Comparison of ENCODE assay signal across 9 cellular contexts in the genomic region with DNA sequence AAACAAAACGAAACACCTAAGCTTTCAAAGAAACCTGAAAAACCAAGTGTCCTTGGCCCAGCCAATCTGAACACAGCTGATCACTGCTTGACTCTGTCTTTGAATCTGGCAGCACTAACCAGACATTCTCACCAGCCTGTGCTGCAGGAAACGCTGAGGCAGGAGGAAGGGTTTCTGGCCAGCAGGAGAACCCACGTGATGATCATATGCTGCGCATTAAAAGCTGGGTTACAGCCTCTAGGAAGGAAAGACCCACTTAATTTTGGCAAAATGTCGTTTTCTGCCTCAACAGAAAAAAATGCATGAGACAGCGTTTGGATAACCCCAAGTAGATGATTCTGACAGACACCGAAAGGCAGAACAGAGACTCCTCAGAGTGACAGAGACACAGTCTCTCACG. TPM values are rescaled to one million over a fixed set of nuclear protein-coding genes. Genes with fewer than 3 reads are reported as not detected.
DNase-seq lines count a peak whose midpoint lies in the region; ATAC-seq and TF ChIP-seq lines count a peak whose summit lies in the region.
"Had no signal": no experiment of that assay in that cellular context is flagged by ENCODE, and none has a peak within 500 bp of the region (broad histone marks: within the 10 kb centered on the region; RNA-seq: fewer than 3 reads in every experiment).

No MANE protein-coding gene starts in this region.

- H3K36me3 ChIP-seq in left ventricle myocardium inferior (peaks cover 40% of the 10 kb centered on the region), skeletal muscle tissue (ENCODE audit: control insufficient read depth in 3 of 3, insufficient read depth in 3 of 3, low read length in 3 of 3) (peaks cover 10 to 36% (median 18%) of the 10 kb centered on the region in 3 donors)

- H3K4me1 ChIP-seq in left ventricle myocardium inferior = peaks cover 71% of the 10 kb centered on the region
- H3K4me1 ChIP-seq in skeletal muscle tissue (ENCODE audit: control insufficient read depth in 3 of 3, insufficient read depth in 3 of 3, low read length in 3 of 3) = peaks cover 13 to 30% (median 15%) of the 10 kb centered on the region in 3 donors

- no peak overlapping the region for H3K4me3 Mint-ChIP-seq in CD4-positive, alpha-beta T cell
- no peak overlapping the region for H3K4me3 Mint-ChIP-seq in activated T-helper 2 cell treated with anti-CD3 and anti-CD28 coated beads, Interferon-gamma antibody, Interleukin-2, Interleukin-4, amounts not matched to agents 10 μg/mL and 5 μg/mL and 100 μg/mL, durations not matched to agents 14 hours and 24 hours and 36 hours (ENCODE audit: low read depth)
- H3K4me3 Mint-ChIP-seq in nephron progenitor cell = no peak overlapping the region

- peaks cover 97% of the 10 kb centered on the region for H3K36me3 Mint-ChIP-seq in CD4-positive, alpha-beta T cell (ENCODE audit: low read depth)
- H3K36me3 Mint-ChIP-seq in activated T-helper 2 cell treated with anti-CD3 and anti-CD28 coated beads, Interferon-gamma antibody, Interleukin-2, Interleukin-4, amounts not matched to agents 10 μg/mL and 5 μg/mL and 100 μg/mL, durations not matched to agents 14 hours and 24 hours and 36 hours (ENCODE audit: low read depth) = peaks cover 75% of the 10 kb centered on the region
- H3K36me3 Mint-ChIP-seq in nephron progenitor cell (ENCODE audit: low read depth) = peaks cover 70% of the 10 kb centered on the region

- ATAC-seq in CD4-positive, alpha-beta T cell (ENCODE audit: poor library complexity) = peak; percentile 61
- peak; percentile 75 for ATAC-seq in HG02973 (IDR thresholded peaks at IDR 0.05; ENCODE audit: unreplicated experiment)
- ATAC-seq: HCT116 had no signal

- H3K9me3 Mint-ChIP-seq in CD4-positive, alpha-beta T cell = no peaks in the 10 kb centered on the region
- no peaks in the 10 kb centered on the region for H3K9me3 Mint-ChIP-seq in activated T-helper 2 cell treated with anti-CD3 and anti-CD28 coated beads, Interferon-gamma antibody, Interleukin-2, Interleukin-4, amounts not matched to agents 10 μg/mL and 5 μg/mL and 100 μg/mL, durations not matched to agents 14 hours and 24 hours and 36 hours
- no peaks in the 10 kb centered on the region for H3K9me3 Mint-ChIP-seq in nephron progenitor cell

- peaks cover 46% of the 10 kb centered on the region for H3K4me1 Mint-ChIP-seq in CD4-positive, alpha-beta T cell (ENCODE audit: low read depth)
- H3K4me1 Mint-ChIP-seq in activated T-helper 2 cell treated with anti-CD3 and anti-CD28 coated beads, Interferon-gamma antibody, Interleukin-2, Interleukin-4, amounts not matched to agents 10 μg/mL and 5 μg/mL and 100 μg/mL, durations not matched to agents 14 hours and 24 hours and 36 hours (ENCODE audit: low read depth) = peaks cover 51% of the 10 kb centered on the region
- peaks cover 18% of the 10 kb centered on the region for H3K4me1 Mint-ChIP-seq in nephron progenitor cell

- H3K27me3 Mint-ChIP-seq in CD4-positive, alpha-beta T cell = no peaks in the 10 kb centered on the region
- H3K27me3 Mint-ChIP-seq in activated T-helper 2 cell treated with anti-CD3 and anti-CD28 coated beads, Interferon-gamma antibody, Interleukin-2, Interleukin-4, amounts not matched to agents 10 μg/mL and 5 μg/mL and 100 μg/mL, durations not matched to agents 14 hours and 24 hours and 36 hours (ENCODE audit: low read depth) = no peaks in the 10 kb centered on the region
- no peaks in the 10 kb centered on the region for H3K27me3 Mint-ChIP-seq in nephron progenitor cell (ENCODE audit: low read depth, poor library complexity)

- CTCF ChIA-PET in CD4-positive, alpha-beta T cell (lab: Charles Lee) = interaction anchor here (1.8 kb wide), 1 partner anchor 9 kb away, joined by 6 read pairs; no protein-coding TSS in a partner anchor

- no peaks in the 10 kb centered on the region for H3K27me3 ChIP-seq in CD4-positive, alpha-beta T cell (ENCODE audit: control insufficient read depth, insufficient read depth, low read length)
- no peaks in the 10 kb centered on the region for H3K27me3 ChIP-seq in left ventricle myocardium inferior (ENCODE audit: low read depth)
- no peaks in the 10 kb centered on the region for H3K27me3 ChIP-seq in skeletal muscle tissue (ENCODE audit: control insufficient read depth in 3 of 3, insufficient read depth in 3 of 3, low read length in 3 of 3)

- TF ChIP-seq CTCF in CD4-positive, alpha-beta T cell (IDR thresholded peaks at IDR 0.05) = no peak
- no peak for TF ChIP-seq CTCF in left ventricle myocardium inferior (IDR thresholded peaks at IDR 0.05; ENCODE audit: borderline replicate concordance)
- TF ChIP-seq CTCF in nephron progenitor cell (IDR thresholded peaks at IDR 0.05) = no peak

- H3K4me3 ChIP-seq in left ventricle myocardium inferior (no peak overlapping the region), skeletal muscle tissue (ENCODE audit: low read length in 3 of 3) (peak overlapping the region in 1 of 3 donors; percentile 22)

- POLR2A ChIA-PET in CD4-positive, alpha-beta T cell (lab: Charles Lee) = interaction anchor here (3.1 kb wide), 1 partner anchor 9 kb away, joined by 18 read pairs; the partner anchor contains the start of gene APPL2

- no peak overlapping the region for H3K27ac ChIP-seq in CD4-positive, alpha-beta T cell (ENCODE audit: low read depth, low read length)
- H3K27ac ChIP-seq in left ventricle myocardium inferior (replicated peaks) (peak overlapping the region; percentile 75), skeletal muscle tissue (ENCODE audit: low read depth, low read length) (peak overlapping the region; percentile 72)

- no peaks in the 10 kb centered on the region for H3K9me3 ChIP-seq in CD4-positive, alpha-beta T cell (ENCODE audit: control insufficient read depth, low read length)
- no peaks in the 10 kb centered on the region for H3K9me3 ChIP-seq in left ventricle myocardium inferior (replicated peaks)
- H3K9me3 ChIP-seq in skeletal muscle tissue (ENCODE audit: control insufficient read depth in 3 of 3, low read length in 3 of 3) = no peaks in the 10 kb centered on the region

- intact Hi-C loops in CD4-positive, alpha-beta T cell (cut with DNase I, micrococcal nuclease) = no loop called here
- intact Hi-C loops in activated T-helper 2 cell treated with anti-CD3 and anti-CD28 coated beads, Interferon-gamma antibody, Interleukin-2, Interleukin-4, amounts not matched to agents 10 μg/mL and 5 μg/mL and 100 μg/mL, durations not matched to agents 14 hours and 24 hours and 36 hours (cut with micrococcal nuclease) = loop anchor here (5.0 kb wide), 3 partner anchors 51 to 939 kb away; no protein-coding TSS in a partner anchor
- intact Hi-C loops in left ventricle myocardium inferior (cut with micrococcal nuclease) = no loop called here

- H3K27ac Mint-ChIP-seq in CD4-positive, alpha-beta T cell = no peak overlapping the region
- peak overlapping the region; percentile 51 for H3K27ac Mint-ChIP-seq in activated T-helper 2 cell treated with anti-CD3 and anti-CD28 coated beads, Interferon-gamma antibody, Interleukin-2, Interleukin-4, amounts not matched to agents 10 μg/mL and 5 μg/mL and 100 μg/mL, durations not matched to agents 14 hours and 24 hours and 36 hours
- H3K27ac Mint-ChIP-seq in nephron progenitor cell = no peak overlapping the region

- H3K9ac ChIP-seq in skeletal muscle tissue (ENCODE audit: low read depth in 1 of 3, low read length in 3 of 3) = peak overlapping the region in 1 of 3 donors; percentile 54

- DNase-seq in CD4-positive, alpha-beta T cell = peak in 1 of 10 experiments; percentile 5
- DNase-seq in activated T-helper 2 cell treated with anti-CD3 and anti-CD28 coated beads, Interferon-gamma antibody, Interleukin-2, Interleukin-4, amounts not matched to agents 10 μg/mL and 5 μg/mL and 100 μg/mL, durations not matched to agents 14 hours and 24 hours and 36 hours (ENCODE audit: low spot score) = peak; percentile 21
- DNase-seq in left ventricle myocardium inferior (peak; percentile 50), NCI-H1092 (lab: John Stamatoyannopoulos, UW) (no peak), nephron progenitor cell (no peak), HuH-7 (ENCODE audit: low spot score) (no peak)

RNA-seq across cellular contexts. Expression of gene APPL2, which starts 9.8 kb away (rescaled TPM):
- 10 to 100 TPM; 58.8 to 59.9 TPM for total RNA-seq in CD4-positive, alpha-beta T cell
- 28.8 and 30.4 TPM in 2 replicates for total RNA-seq in activated T-helper 2 cell treated with anti-CD3 and anti-CD28 coated beads, Interferon-gamma antibody, Interleukin-2, Interleukin-4, amounts not matched to agents 10 μg/mL and 5 μg/mL and 100 μg/mL, durations not matched to agents 14 hours and 24 hours and 36 hours
- total RNA-seq in left ventricle myocardium inferior (19.8 TPM), skeletal muscle tissue (27.1 TPM)

Comparison
In these comparisons a context has a peak if more than half of its experiments do, and no peak if none do; other contexts are left out.
1. DNase-seq: peak in activated T-helper 2 cell treated with anti-CD3 and anti-CD28 coated beads, Interferon-gamma antibody, Interleukin-2, Interleukin-4, amounts not matched to agents 10 μg/mL and 5 μg/mL and 100 μg/mL, durations not matched to agents 14 hours and 24 hours and 36 hours (single experiment) and left ventricle myocardium inferior (single experiment); none in NCI-H1092 (single experiment), nephron progenitor cell (single experiment) and HuH-7 (single experiment).